ENCODE assay signal across 15 cellular contexts in genomic region chr10:14010827-14011574, GRCh38.
DNase-seq lines count a peak whose midpoint lies in the region; ATAC-seq, FAIRE-seq and TF ChIP-seq lines count a peak whose summit lies in the region.
"Had no signal": no experiment of that assay in that cellular context is flagged by ENCODE, and none has a peak within 500 bp of the region (broad histone marks: within the 10 kb centered on the region; RNA-seq: fewer than 3 reads in every experiment).

No MANE protein-coding gene starts in this region.

- H3K4me1 ChIP-seq in endothelial cell of umbilical vein (ENCODE audit: control insufficient read depth, extremely low read depth, insufficient read depth, low read length) (peaks cover 46% of the 10 kb centered on the region), neural progenitor cell (peaks cover 17% of the 10 kb centered on the region), colonic mucosa (no peaks in the 10 kb centered on the region)
- H3K4me1 ChIP-seq: BE2C had no signal

- H3K27me3 Mint-ChIP-seq in Calu3 (ENCODE audit: unreplicated experiment): peaks cover 81% of the 10 kb centered on the region
- H3K27me3 Mint-ChIP-seq in WTC11 (ENCODE audit: low read depth): no peaks in the 10 kb centered on the region
- peaks cover 11% of the 10 kb centered on the region for H3K27me3 Mint-ChIP-seq in neural progenitor cell (ENCODE audit: insufficient read depth, low read depth)

- dilution Hi-C loops in endothelial cell of umbilical vein (cut with MboI; ENCODE audit: extremely low pct_ligation_motif_present, low sequenced_read_pairs): no loop called here

- TF ChIP-seq CTCF in Calu3 (IDR thresholded peaks at IDR 0.05; ENCODE audit: unreplicated experiment) (no peak), WTC11 (IDR thresholded peaks at IDR 0.05) (no peak), endothelial cell of umbilical vein (IDR thresholded peaks at IDR 0.05; ENCODE audit: extremely low read depth in 1 of 2, insufficient read depth in 1 of 2, low read depth in 1 of 2, low read length in 2 of 2) (no peak), neural progenitor cell (IDR thresholded peaks at IDR 0.05) (no peak), colonic mucosa (IDR thresholded peaks at IDR 0.05) (no peak)

- no peak overlapping the region for H3K4me3 ChIP-seq in endothelial cell of umbilical vein (replicated peaks in 1 of 3; ENCODE audit: insufficient read depth in 1 of 3, low read depth in 1 of 3, low read length in 3 of 3)
- no peak overlapping the region for H3K4me3 ChIP-seq in neural progenitor cell
- H3K4me3 ChIP-seq in colonic mucosa: no peak overlapping the region
- H3K4me3 ChIP-seq: PC-9 had no signal

- no peak for ATAC-seq in WTC11

- H4K20me1 ChIP-seq in endothelial cell of umbilical vein (replicated peaks; ENCODE audit: control insufficient read depth, extremely low read depth, insufficient read depth, low read length) (no peaks in the 10 kb centered on the region), neural progenitor cell (ENCODE audit: low read depth) (no peaks in the 10 kb centered on the region)

- H3F3A ChIP-seq in neural progenitor cell (ENCODE audit: low read depth): no peaks in the 10 kb centered on the region

- peaks cover 7% of the 10 kb centered on the region for H3K36me3 Mint-ChIP-seq in Calu3 (ENCODE audit: insufficient read depth, unreplicated experiment)
- no peaks in the 10 kb centered on the region for H3K36me3 Mint-ChIP-seq in WTC11
- peaks cover 2% of the 10 kb centered on the region for H3K36me3 Mint-ChIP-seq in neural progenitor cell

- POLR2A ChIA-PET in WTC11 (lab: Charles Lee): no interaction called here
- POLR2A ChIA-PET in endothelial cell of umbilical vein (lab: Charles Lee): no interaction called here

- H2AFZ ChIP-seq in endothelial cell of umbilical vein (ENCODE audit: low read depth, low read length): no peak overlapping the region
- H2AFZ ChIP-seq in neural progenitor cell (replicated peaks): no peak overlapping the region
- H2AFZ ChIP-seq: PC-9 had no signal

- BruUV-seq in Calu3 (replicated peaks; lab: Mats Ljungman, UMichigan): no TSS peak
- no TSS peak for BruUV-seq in endothelial cell of umbilical vein (replicated peaks; lab: Mats Ljungman, UMichigan)

- H3K79me2 ChIP-seq in endothelial cell of umbilical vein (ENCODE audit: control insufficient read depth, insufficient read depth, low read length) (peaks cover 12% of the 10 kb centered on the region), neural progenitor cell (ENCODE audit: low read depth) (no peaks in the 10 kb centered on the region)

- CTCF ChIA-PET in Calu3 (lab: Charles Lee): no interaction called here
- CTCF ChIA-PET in WTC11 (lab: Charles Lee): no interaction called here
- CTCF ChIA-PET in endothelial cell of umbilical vein (lab: Charles Lee): interaction anchor here (1.3 kb wide), 2 partner anchors 9 to 83 kb away, joined by 3 to 6 read pairs; no protein-coding TSS in a partner anchor

- H3K4me3 Mint-ChIP-seq in Calu3 (ENCODE audit: low read depth, unreplicated experiment): no peak overlapping the region
- no peak overlapping the region for H3K4me3 Mint-ChIP-seq in WTC11
- peak overlapping the region; percentile 69 for H3K4me3 Mint-ChIP-seq in neural progenitor cell

- H3K9me1 ChIP-seq in endothelial cell of umbilical vein (replicated peaks; ENCODE audit: control insufficient read depth, extremely low read depth, insufficient read depth, low read length): no peaks in the 10 kb centered on the region

- H3K4me2 ChIP-seq in endothelial cell of umbilical vein (ENCODE audit: insufficient read depth, low read length) (no peak overlapping the region), neural progenitor cell (no peak overlapping the region)
- H3K4me2 ChIP-seq: KMS-11 had no signal

- H3K27ac Mint-ChIP-seq in Calu3 (ENCODE audit: unreplicated experiment) (peak overlapping the region; percentile 33), WTC11 (peak overlapping the region; percentile 57; the same call in 1 of the 2 replicates), neural progenitor cell (peak overlapping the region; percentile 95)

- H3K9ac ChIP-seq in endothelial cell of umbilical vein (replicated peaks; ENCODE audit: extremely low read depth, insufficient read depth, low read length) (no peak overlapping the region), neural progenitor cell (no peak overlapping the region), colonic mucosa (ENCODE audit: low read depth in 2 of 2, low read length in 2 of 2) (no peak overlapping the region)
- H3K9ac ChIP-seq: KMS-11 had no signal

- H3K9me3 ChIP-seq in endothelial cell of umbilical vein (replicated peaks; ENCODE audit: control insufficient read depth, insufficient read depth, low read length) (no peaks in the 10 kb centered on the region), neural progenitor cell (ENCODE audit: low read depth) (no peaks in the 10 kb centered on the region), colonic mucosa (no peaks in the 10 kb centered on the region)
- H3K9me3 ChIP-seq: BE2C had no signal

- TF ChIP-seq POLR2A in endothelial cell of umbilical vein (IDR thresholded peaks at IDR 0.05; ENCODE audit: low read depth, low read length): no peak

- no peak for DNase-seq in Calu3
- DNase-seq in WTC11 (ENCODE audit: low spot score): no peak
- DNase-seq in endothelial cell of umbilical vein (ENCODE audit: low read depth, low spot score): no peak
- DNase-seq in neural progenitor cell (ENCODE audit: low spot score): no peak
- no peak for DNase-seq in SW480 (ENCODE audit: low spot score)
- no peak for DNase-seq in NCI-H1048 (lab: John Stamatoyannopoulos, UW)
- DNase-seq in colonic mucosa: no peak
- DNase-seq: BE2C; CD8-positive, alpha-beta memory T cell; NCI-H1105; NCI-H187; NCI-H774; PC-9 had no signal

- H3K4me1 Mint-ChIP-seq in Calu3 (ENCODE audit: low read depth, unreplicated experiment) (peaks cover 14% of the 10 kb centered on the region), WTC11 (peaks cover 49% of the 10 kb centered on the region), neural progenitor cell (peaks cover 57% of the 10 kb centered on the region)

- H3K36me3 ChIP-seq in endothelial cell of umbilical vein (ENCODE audit: control insufficient read depth in 2 of 2, extremely low read depth in 1 of 2, insufficient read depth in 2 of 2, low read length in 2 of 2) (no peaks in the 10 kb centered on the region), neural progenitor cell (no peaks in the 10 kb centered on the region), colonic mucosa (no peaks in the 10 kb centered on the region)
- H3K36me3 ChIP-seq: BE2C had no signal

- H3K27me3 ChIP-seq in endothelial cell of umbilical vein (ENCODE audit: control insufficient read depth in 2 of 2, insufficient read depth in 2 of 2, low read length in 2 of 2) (no peaks in the 10 kb centered on the region), neural progenitor cell (no peaks in the 10 kb centered on the region), colonic mucosa (no peaks in the 10 kb centered on the region)

- intact Hi-C loops in Calu3 (cut with micrococcal nuclease; ENCODE audit: unreplicated experiment): no loop called here
- intact Hi-C loops in endothelial cell of umbilical vein (cut with micrococcal nuclease): loop anchor here (1.0 kb wide), 1 partner anchor 50 kb away; no protein-coding TSS in a partner anchor
- intact Hi-C loops in colonic mucosa (cut with DNase I): no loop called here

- peak overlapping the region; percentile 93 for H3K27ac ChIP-seq in endothelial cell of umbilical vein (ENCODE audit: insufficient read depth, low read depth, low read length)
- H3K27ac ChIP-seq in neural progenitor cell: no peak overlapping the region
- H3K27ac ChIP-seq in colonic mucosa: no peak overlapping the region
- H3K27ac ChIP-seq: KMS-11, PC-9 had no signal

- FAIRE-seq in endothelial cell of umbilical vein (lab: Jason Lieb, UNC): peak; percentile 56
- FAIRE-seq: H54 had no signal

- no peaks in the 10 kb centered on the region for H3K9me3 Mint-ChIP-seq in Calu3 (ENCODE audit: low read depth, unreplicated experiment)
- no peaks in the 10 kb centered on the region for H3K9me3 Mint-ChIP-seq in WTC11
- H3K9me3 Mint-ChIP-seq in neural progenitor cell: no peaks in the 10 kb centered on the region
- H3K9me3 Mint-ChIP-seq: CD8-positive, alpha-beta memory T cell had no signal

TF ChIP-seq in WTC11, 78 proteins besides CTCF, POLR2A, EP300 and RAD21 (continues in another document):
- TF ChIP-seq MLX (CRISPR knock-in tag; IDR thresholded peaks at IDR 0.05) (no peak), NR3C1 (CRISPR knock-in tag; conservative IDR thresholded peaks at IDR 0.05; ENCODE audit: low read depth) (no peak), NFE2L1 (CRISPR knock-in tag; IDR thresholded peaks at IDR 0.05) (no peak), GRHL2 (CRISPR knock-in tag; IDR thresholded peaks at IDR 0.05; ENCODE audit: insufficient replicate concordance, severe bottlenecking) (no peak), ZNF232 (CRISPR knock-in tag; IDR thresholded peaks at IDR 0.05) (no peak), ZNF396 (CRISPR knock-in tag; IDR thresholded peaks at IDR 0.05; ENCODE audit: borderline replicate concordance) (no peak)

TF ChIP-seq in endothelial cell of umbilical vein, 7 proteins besides CTCF, POLR2A, EP300 and RAD21:
- TF ChIP-seq GATA2 (IDR thresholded peaks at IDR 0.05; ENCODE audit: insufficient read depth, insufficient read length, low read depth, low read length) (no peak), POLR2AphosphoS5 (IDR thresholded peaks at IDR 0.05; ENCODE audit: insufficient read depth, low read depth, low read length) (no peak)
TF ChIP-seq in endothelial cell of umbilical vein: peak in this region for 0.

Comparison
In these comparisons a context has a peak if more than half of its experiments do, and no peak if none do; other contexts are left out.
1. H3K27ac Mint-ChIP-seq: peak in every context shown above with its lines; median percentile 95 in neural progenitor cell; 57 in WTC11; 33 in Calu3.